Comparison of ENCODE assay signal across 19 cellular contexts in genomic region chr18:34726286-34727004, GRCh38. TPM values are rescaled to one million over a fixed set of nuclear protein-coding genes. Genes with fewer than 3 reads are reported as not detected.
DNase-seq lines count a peak whose midpoint lies in the region; ATAC-seq and TF ChIP-seq lines count a peak whose summit lies in the region.
"Had no signal": no experiment of that assay in that cellular context is flagged by ENCODE, and none has a peak within 500 bp of the region (broad histone marks: within the 10 kb centered on the region; RNA-seq: fewer than 3 reads in every experiment).

No MANE protein-coding gene starts in this region.

- TF ChIP-seq CTCF in Caco-2 (IDR thresholded peaks at IDR 0.05; ENCODE audit: insufficient read depth in 1 of 2, low read depth in 1 of 2, low read length in 1 of 2, severe bottlenecking in 1 of 2, unreplicated experiment in 1 of 2) (no peak), HFFc6 (IDR thresholded peaks at IDR 0.05) (peak; percentile 9; the same call in 1 of the 2 replicates), hepatocyte (IDR thresholded peaks at IDR 0.05; ENCODE audit: poor library complexity) (no peak)

- POLR2A ChIA-PET in Caco-2 (lab: Charles Lee) = no interaction called here

- no peaks in the 10 kb centered on the region for H3K9me2 ChIP-seq in hepatocyte (replicated peaks; ENCODE audit: insufficient read depth)

- H3K4ac ChIP-seq in trophoblast cell (ENCODE audit: low read depth, low read length) = no peak overlapping the region

- no peak overlapping the region for H4K12ac ChIP-seq in trophoblast cell (ENCODE audit: low read depth, low read length)

- no peak overlapping the region for H4K91ac ChIP-seq in trophoblast cell (ENCODE audit: low read depth, low read length)

- no peaks in the 10 kb centered on the region for H3K79me1 ChIP-seq in trophoblast cell (ENCODE audit: low read length)

- no peaks in the 10 kb centered on the region for H4K20me1 ChIP-seq in hepatocyte (ENCODE audit: insufficient read depth, poor library complexity, severe bottlenecking)

- no TSS peak for BruUV-seq in Caco-2 (replicated peaks; lab: Mats Ljungman, UMichigan)

- H3K9ac ChIP-seq in trophoblast cell (ENCODE audit: low read length) = no peak overlapping the region

- intact Hi-C loops in Caco-2 (cut with micrococcal nuclease; ENCODE audit: unreplicated experiment) = loop anchor here (1.0 to 5.0 kb wide), 4 partner anchors 8 to 129 kb away; no protein-coding TSS in a partner anchor

- H3K9me3 ChIP-seq in Caco-2 (no peaks in the 10 kb centered on the region), hepatocyte (ENCODE audit: low read depth) (no peaks in the 10 kb centered on the region), trophoblast cell (ENCODE audit: insufficient read depth, low read depth, low read length) (no peaks in the 10 kb centered on the region)
- H3K9me3 ChIP-seq: A549 had no signal

- no peak overlapping the region for H4K8ac ChIP-seq in trophoblast cell (ENCODE audit: low read depth, low read length)

- no peak overlapping the region for H3K14ac ChIP-seq in trophoblast cell (ENCODE audit: low read length)

- CTCF ChIA-PET in Caco-2 (lab: Charles Lee) = no interaction called here

- peak overlapping the region; percentile 87 for H3K27ac ChIP-seq in hepatocyte
- H3K27ac ChIP-seq in trophoblast cell (ENCODE audit: low read depth, low read length) = no peak overlapping the region
- H3K27ac ChIP-seq: A549 had no signal

- H3K9me3 Mint-ChIP-seq in Caco-2 (ENCODE audit: unreplicated experiment) = no peaks in the 10 kb centered on the region
- H3K9me3 Mint-ChIP-seq in HFFc6 = no peaks in the 10 kb centered on the region

- H2AK5ac ChIP-seq in trophoblast cell (ENCODE audit: low read length) = no peak overlapping the region

- H3K27ac Mint-ChIP-seq in Caco-2 (ENCODE audit: unreplicated experiment) = peak overlapping the region; percentile 39
- no peak overlapping the region for H3K27ac Mint-ChIP-seq in HFFc6

- no peak overlapping the region for H3K4me3 ChIP-seq in Caco-2 (ENCODE audit: low read depth, low read length)
- H3K4me3 ChIP-seq in hepatocyte = no peak overlapping the region
- H3K4me3 ChIP-seq in trophoblast cell (ENCODE audit: low read depth, low read length) = no peak overlapping the region
- H3K4me3 ChIP-seq: A549, K562 had no signal

- H3K4me1 Mint-ChIP-seq in Caco-2 (ENCODE audit: low read depth, unreplicated experiment) (peaks cover 10% of the 10 kb centered on the region), HFFc6 (ENCODE audit: low read depth) (peaks cover 6% of the 10 kb centered on the region; the same call in 1 of the 2 replicates)

- ATAC-seq in HG02973 (IDR thresholded peaks at IDR 0.05; ENCODE audit: unreplicated experiment) = no peak
- ATAC-seq: A549, K562 had no signal

- no peak overlapping the region for H3K18ac ChIP-seq in trophoblast cell (ENCODE audit: low read length)

- H3K23ac ChIP-seq in trophoblast cell (ENCODE audit: low read length) = no peak overlapping the region

- H3K4me3 Mint-ChIP-seq in Caco-2 (ENCODE audit: unreplicated experiment) (no peak overlapping the region), HFFc6 (no peak overlapping the region)

- WGBS in hepatocyte (ENCODE audit: low lambda C conversion rate, missing lambda C conversion rate) = 55% methylated on average over 5 of the region's 5 CpGs
- no CpG with 5 or more reads among the region's 5 CpGs for WGBS in trophoblast cell (ENCODE audit: extremely low coverage, insufficient coverage, insufficient read length)

- no peak overlapping the region for H2BK12ac ChIP-seq in trophoblast cell (ENCODE audit: low read length)

- no peaks in the 10 kb centered on the region for H3K36me3 ChIP-seq in Caco-2 (ENCODE audit: control insufficient read depth, insufficient read depth, low read length)
- no peaks in the 10 kb centered on the region for H3K36me3 ChIP-seq in hepatocyte (replicated peaks; ENCODE audit: insufficient read depth, low read depth)
- no peaks in the 10 kb centered on the region for H3K36me3 ChIP-seq in trophoblast cell (ENCODE audit: control insufficient read depth in 1 of 2, insufficient read depth in 2 of 2, low read length in 2 of 2)

- DNase-seq in Caco-2 (peak in 1 of 2 experiments; percentile 49), HFFc6 (no peak), hepatocyte (ENCODE audit: low spot score) (peak; percentile 47), trophoblast cell (peak; percentile 54 to 86)
- no peak for DNase-seq in effector CD8-positive, alpha-beta T cell (lab: John Stamatoyannopoulos, UW)
- no peak for DNase-seq in activated naive CD4-positive, alpha-beta T cell treated with Interleukin-2 at 50 U/mL for 16 hours
- DNase-seq: C1 segment of cervical spinal cord, DND-41, GF-D8, MV-4-11, NCI-H1417 treated with DMSO at 0.1 percent for 48 hours, NCI-H1930, NCI-H2171, NCI-H446, NCI-H69, SHP77 treated with DMSO at 0.1 percent for 48 hours had no signal

- H2AFZ ChIP-seq in hepatocyte (no peak overlapping the region), trophoblast cell (ENCODE audit: insufficient read depth, low read length, poor library complexity) (no peak overlapping the region)

- H3K4me2 ChIP-seq in hepatocyte = peak overlapping the region; percentile 43
- no peak overlapping the region for H3K4me2 ChIP-seq in trophoblast cell (ENCODE audit: low read length)
- H3K4me2 ChIP-seq: A549 had no signal

- H3K79me2 ChIP-seq in hepatocyte (no peaks in the 10 kb centered on the region), trophoblast cell (ENCODE audit: control insufficient read depth, insufficient read depth, low read length, poor library complexity) (no peaks in the 10 kb centered on the region)

- no peak overlapping the region for H2BK120ac ChIP-seq in trophoblast cell (ENCODE audit: insufficient read depth, low read length, poor library complexity)

- no peak overlapping the region for H2BK5ac ChIP-seq in trophoblast cell (ENCODE audit: low read depth, low read length, poor library complexity)

- H3K36me3 Mint-ChIP-seq in Caco-2 (ENCODE audit: insufficient read depth, unreplicated experiment) (no peaks in the 10 kb centered on the region), HFFc6 (ENCODE audit: low read depth) (no peaks in the 10 kb centered on the region)

- H3K4me1 ChIP-seq in Caco-2 = peaks cover 15% of the 10 kb centered on the region
- peaks cover 13% of the 10 kb centered on the region for H3K4me1 ChIP-seq in hepatocyte (ENCODE audit: insufficient read depth)
- H3K4me1 ChIP-seq in trophoblast cell (ENCODE audit: control insufficient read depth in 1 of 2, insufficient read depth in 2 of 2, low read length in 2 of 2) = no peaks in the 10 kb centered on the region
- H3K4me1 ChIP-seq: A549 had no signal

- no peaks in the 10 kb centered on the region for H3K27me3 Mint-ChIP-seq in Caco-2 (ENCODE audit: insufficient read depth, unreplicated experiment)
- no peaks in the 10 kb centered on the region; the same call in 1 of the 2 replicates for H3K27me3 Mint-ChIP-seq in HFFc6 (ENCODE audit: insufficient read depth)

- H3K27me3 ChIP-seq in Caco-2 (replicated peaks; ENCODE audit: control insufficient read depth, insufficient read depth, low read length) = no peaks in the 10 kb centered on the region
- no peaks in the 10 kb centered on the region for H3K27me3 ChIP-seq in hepatocyte
- no peaks in the 10 kb centered on the region for H3K27me3 ChIP-seq in trophoblast cell (ENCODE audit: insufficient read depth, low read length)

RNA-seq across cellular contexts. Expression of gene DTNA, which starts 16.3 kb away (rescaled TPM):
- total RNA-seq in Caco-2 (2022) = 10.0 and 10.4 TPM in 2 replicates
- total RNA-seq in HFFc6 (2021; fragmentation: NEBNext Ultra II Directional; extraction: Animal tissue kit (Norgen Biotek cat#: 25700)) = 1 to 10 TPM in 3 of 6 experiments, under 1 TPM in 3; 0.58 to 1.2 (median 0.98) TPM
- total RNA-seq in hepatocyte = 34.0 and 42.8 TPM in 2 replicates
- polyA plus RNA-seq in hepatocyte = 18.3 and 19.1 TPM in 2 replicates
- polyA plus RNA-seq in trophoblast cell (2013) = 3.7 and 4.3 TPM in 2 replicates

Comparison
In these comparisons a context has a peak if more than half of its experiments do, and no peak if none do; other contexts are left out.
1. DNase-seq: peak in hepatocyte (single experiment) and trophoblast cell (2 of 2); none in HFFc6 (single experiment), effector CD8-positive, alpha-beta T cell (single experiment) and activated naive CD4-positive, alpha-beta T cell treated with Interleukin-2 at 50 U/mL for 16 hours (single experiment).